Comparison of ENCODE assay signal across 30 cellular contexts in the genomic region with DNA sequence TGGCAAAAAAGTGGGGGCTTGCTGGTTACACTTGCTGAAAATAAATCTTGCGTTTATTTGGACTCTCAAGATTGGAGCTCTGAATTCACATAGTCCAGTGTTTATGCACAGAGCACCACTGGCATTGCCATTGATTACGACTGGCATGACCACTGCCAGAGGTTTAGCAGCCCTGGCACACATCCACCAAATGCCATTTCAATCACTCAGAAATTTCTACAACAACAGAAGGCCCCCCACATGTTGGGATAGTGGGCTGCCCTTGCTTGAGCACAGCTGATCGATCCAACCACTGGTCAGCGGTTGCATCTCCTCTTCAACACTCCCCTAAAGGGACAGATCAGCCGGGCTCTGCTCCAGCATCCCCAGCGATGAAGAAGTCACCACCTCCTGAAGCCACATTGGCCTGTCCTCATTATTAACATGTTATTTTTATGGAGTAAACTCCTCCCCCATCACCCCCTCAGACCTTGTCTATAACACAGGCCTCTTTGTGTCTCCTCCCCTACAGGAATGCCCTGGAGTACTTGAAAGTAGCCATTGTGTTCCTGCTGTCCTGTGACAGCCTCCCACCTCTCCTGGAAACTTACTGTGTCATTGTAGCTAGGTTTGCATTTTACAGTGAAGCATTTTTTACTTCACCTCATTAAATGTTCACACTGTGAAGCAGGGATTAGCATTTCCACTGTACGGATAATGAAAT. TPM values are rescaled to one million over a fixed set of nuclear protein-coding genes. Genes with fewer than 3 reads are reported as not detected.
DNase-seq lines count a peak whose midpoint lies in the region; ATAC-seq, FAIRE-seq and TF ChIP-seq lines count a peak whose summit lies in the region.
"Had no signal": no experiment of that assay in that cellular context is flagged by ENCODE, and none has a peak within 500 bp of the region (broad histone marks: within the 10 kb centered on the region; RNA-seq: fewer than 3 reads in every experiment).

No MANE protein-coding gene starts in this region.

- FAIRE-seq in pancreas (lab: Jason Lieb, UNC) (no peak), urothelium cell line (lab: Jason Lieb, UNC) (no peak)
- FAIRE-seq: GM19239 had no signal

- no peak for TF ChIP-seq POLR2A in breast epithelium (IDR thresholded peaks at IDR 0.05)

- POLR2A ChIA-PET in MCF 10A (lab: Yijun Ruan, JAX) = interaction anchor here (0.6 to 1.7 kb wide), 3 partner anchors 138 to 313 kb away, joined by 3 to 4 read pairs (median 4); no protein-coding TSS in a partner anchor

- intact Hi-C loops in breast epithelium (cut with DNase I; ENCODE audit: low total_unique reads) (no loop called here), MCF 10A (cut with micrococcal nuclease) (no loop called here), dorsolateral prefrontal cortex (cut with DNase I) (no loop called here), pancreas (cut with DNase I) (no loop called here)

- no peaks in the 10 kb centered on the region for H3K9me3 ChIP-seq in breast epithelium
- H3K9me3 ChIP-seq in pancreas = no peaks in the 10 kb centered on the region
- no peaks in the 10 kb centered on the region for H3K9me3 ChIP-seq in Karpas-422 (ENCODE audit: low read length)
- H3K9me3 ChIP-seq: BE2C, Caco-2, SJSA1, transverse colon had no signal

- TF ChIP-seq CTCF in breast epithelium (IDR thresholded peaks at IDR 0.05) (no peak), MCF 10A (IDR thresholded peaks at IDR 0.05; ENCODE audit: unreplicated experiment) (no peak), dorsolateral prefrontal cortex (IDR thresholded peaks at IDR 0.05 in 54 of 56, conservative IDR thresholded peaks at IDR 0.05 in 2 of 56; ENCODE audit: low read depth in 1 of 56, partially characterized antibody in 56 of 56) (no peak), pancreas (IDR thresholded peaks at IDR 0.05) (no peak)

- no peaks in the 10 kb centered on the region for H3K27me3 Mint-ChIP-seq in MCF 10A (ENCODE audit: insufficient read depth, unreplicated experiment)
- H3K27me3 Mint-ChIP-seq: activated CD4-positive, alpha-beta T cell treated with anti-CD3 and anti-CD28 coated beads, Interleukin-2, amount 10 ng/mL, durations not matched to agents 7 days and 5 days; activated CD8-positive, alpha-beta memory T cell treated with anti-CD3 and anti-CD28 coated beads, Interleukin-2, amount 10 ng/mL, durations not matched to agents 7 days and 5 days; naive B cell; stimulated activated memory B cell treated with anti-CD40 and anti-IgM and Interleukin-4, amounts not matched to agents 10 μg/mL and 1 μg/mL and 100 μg/mL, for 72 hours had no signal

- BruUV-seq in MCF 10A (replicated peaks; lab: Mats Ljungman, UMichigan) = no TSS peak

- no peaks in the 10 kb centered on the region for H3K9me2 ChIP-seq in Karpas-422 (replicated peaks; ENCODE audit: insufficient read depth, low read length)

- no peak overlapping the region for H3K9ac ChIP-seq in Karpas-422 (ENCODE audit: low read length)

- DNase-seq in breast epithelium (ENCODE audit: low spot score in 2 of 2) (peak in 1 of 2 donors; percentile 64), MCF 10A (ENCODE audit: unreplicated experiment) (no peak), dorsolateral prefrontal cortex (no peak), pancreas (no peak), urothelium cell line (ENCODE audit: low spot score) (peak; percentile 23), left lobe of liver (ENCODE audit: low spot score) (no peak), Karpas-422 (no peak)
- DNase-seq: activated CD4-positive, alpha-beta T cell treated with anti-CD3 and anti-CD28 coated beads, Interleukin-2, amount 10 ng/mL, durations not matched to agents 7 days and 5 days; activated CD8-positive, alpha-beta memory T cell treated with anti-CD3 and anti-CD28 coated beads, Interleukin-2, amount 10 ng/mL, durations not matched to agents 7 days and 5 days; activated naive CD8-positive, alpha-beta T cell treated with anti-CD3 and anti-CD28 coated beads, Interleukin-2, amount 10 ng/mL, durations not matched to agents 7 days and 5 days; BE2C; Caco-2; cortex of kidney; glutamatergic neuron; kidney glomerular epithelial cell; mesenchymal stem cell; naive B cell; NCI-H1105 treated with DMSO at 0.1 percent for 48 hours; NCI-H2029 treated with DMSO at 0.1 percent for 48 hours; NK-92 treated with Interleukin-12 subunit alpha and Interleukin-12 subunit beta, amount 100 ng/mL, for 24 hours; stimulated activated CD4-positive, alpha-beta T cell treated with anti-CD3 and anti-CD28 coated beads, Interleukin-1b, Interleukin-23, amount 100 ng/mL, for 48 hours; transverse colon; WERI-Rb-1 had no signal

- no peak overlapping the region for H3K4me2 ChIP-seq in Karpas-422 (ENCODE audit: low read depth, low read length, poor library complexity, severe bottlenecking)
- H3K4me2 ChIP-seq: GM23338 had no signal

- CTCF ChIA-PET in MCF 10A (lab: Yijun Ruan, JAX) = interaction anchor here (0.7 to 3.8 kb wide), 4 partner anchors 8 to 309 kb away, joined by 3 to 35 read pairs (median 3); no protein-coding TSS in a partner anchor

- no peak overlapping the region for H3K27ac Mint-ChIP-seq in MCF 10A (ENCODE audit: low read depth, unreplicated experiment)
- H3K27ac Mint-ChIP-seq: activated CD8-positive, alpha-beta memory T cell treated with anti-CD3 and anti-CD28 coated beads, Interleukin-2, amount 10 ng/mL, durations not matched to agents 7 days and 5 days; GM23338; stimulated activated memory B cell treated with anti-CD40 and anti-IgM and Interleukin-4, amounts not matched to agents 10 μg/mL and 1 μg/mL and 100 μg/mL, for 72 hours; T-helper 2 cell treated with Interferon-gamma antibody and Interleukin-4, amounts not matched to agents 5 μg/mL and 100 μg/mL, for 36 hours had no signal

- ATAC-seq in pancreas (peak in 3 of 4 donors; percentile 39 to 55 (median 48)), left lobe of liver (no peak), HG02571 (IDR thresholded peaks at IDR 0.05; ENCODE audit: unreplicated experiment) (no peak)
- ATAC-seq: activated CD8-positive, alpha-beta memory T cell treated with anti-CD3 and anti-CD28 coated beads, Interleukin-2, amount 10 ng/mL, durations not matched to agents 7 days and 5 days; GM23338; Panc1; stimulated activated memory B cell treated with anti-CD40 and anti-IgM and Interleukin-4, amounts not matched to agents 10 μg/mL and 1 μg/mL and 100 μg/mL, for 72 hours had no signal

- 53 to 54% methylated on average over 7 of the region's 7 CpGs for WGBS in pancreas, 2 donors

- peaks cover 9 to 14% of the 10 kb centered on the region in 2 donors for H3K4me1 ChIP-seq in breast epithelium
- peaks cover 0 to 21% (median 0%) of the 10 kb centered on the region in 3 donors for H3K4me1 ChIP-seq in pancreas
- peaks cover 38% of the 10 kb centered on the region for H3K4me1 ChIP-seq in Karpas-422 (ENCODE audit: low read length)
- H3K4me1 ChIP-seq: BE2C had no signal

- H3K36me3 Mint-ChIP-seq in MCF 10A (ENCODE audit: insufficient read depth, unreplicated experiment) = peaks cover 6% of the 10 kb centered on the region
- H3K36me3 Mint-ChIP-seq: naive B cell had no signal

- H3K79me2 ChIP-seq in Karpas-422 (ENCODE audit: low read length) = no peaks in the 10 kb centered on the region

- no peak overlapping the region for H3K4me3 Mint-ChIP-seq in MCF 10A (ENCODE audit: unreplicated experiment)
- H3K4me3 Mint-ChIP-seq: activated CD4-positive, alpha-beta T cell treated with anti-CD3 and anti-CD28 coated beads, Interleukin-2, amount 10 ng/mL, durations not matched to agents 7 days and 5 days; activated CD8-positive, alpha-beta memory T cell treated with anti-CD3 and anti-CD28 coated beads, Interleukin-2, amount 10 ng/mL, durations not matched to agents 7 days and 5 days; activated naive CD8-positive, alpha-beta T cell treated with anti-CD3 and anti-CD28 coated beads, Interleukin-2, amount 10 ng/mL, durations not matched to agents 7 days and 5 days; GM23338; stimulated activated memory B cell treated with anti-CD40 and anti-IgM and Interleukin-4, amounts not matched to agents 10 μg/mL and 1 μg/mL and 100 μg/mL, for 72 hours; T-helper 2 cell treated with Interferon-gamma antibody and Interleukin-4, amounts not matched to agents 5 μg/mL and 100 μg/mL, for 36 hours had no signal

- H2AFZ ChIP-seq in Karpas-422 (ENCODE audit: low read length) = no peak overlapping the region

- H4K20me1 ChIP-seq in Karpas-422 (ENCODE audit: insufficient read depth, low read depth, low read length) = no peaks in the 10 kb centered on the region

- peaks cover 23% of the 10 kb centered on the region for H3K4me1 Mint-ChIP-seq in MCF 10A (ENCODE audit: insufficient read depth, unreplicated experiment)

- H3K36me3 ChIP-seq in breast epithelium (no peaks in the 10 kb centered on the region), pancreas (no peaks in the 10 kb centered on the region), Karpas-422 (ENCODE audit: insufficient read depth, low read length) (no peaks in the 10 kb centered on the region)
- H3K36me3 ChIP-seq: BE2C, SJSA1, transverse colon, WERI-Rb-1 had no signal

- H3K27ac ChIP-seq in breast epithelium (peak overlapping the region; percentile 45 to 68), dorsolateral prefrontal cortex (peak overlapping the region; percentile 10 to 95 (median 79)), pancreas (peak overlapping the region in 1 of 4 donors; percentile 40), Karpas-422 (ENCODE audit: low read length) (no peak overlapping the region)
- H3K27ac ChIP-seq: SJSA1, transverse colon, WERI-Rb-1 had no signal

- H3K4me3 ChIP-seq in breast epithelium (no peak overlapping the region), dorsolateral prefrontal cortex (no peak overlapping the region), pancreas (no peak overlapping the region), Karpas-422 (ENCODE audit: low read length) (no peak overlapping the region)
- H3K4me3 ChIP-seq: GM23338, SJSA1, transverse colon had no signal

- no peaks in the 10 kb centered on the region for H3K9me3 Mint-ChIP-seq in MCF 10A (ENCODE audit: unreplicated experiment)
- H3K9me3 Mint-ChIP-seq: activated CD4-positive, alpha-beta T cell treated with anti-CD3 and anti-CD28 coated beads, Interleukin-2, amount 10 ng/mL, durations not matched to agents 7 days and 5 days; activated naive CD8-positive, alpha-beta T cell treated with anti-CD3 and anti-CD28 coated beads, Interleukin-2, amount 10 ng/mL, durations not matched to agents 7 days and 5 days; GM23338; naive B cell; stimulated activated memory B cell treated with anti-CD40 and anti-IgM and Interleukin-4, amounts not matched to agents 10 μg/mL and 1 μg/mL and 100 μg/mL, for 72 hours; T-helper 2 cell treated with Interferon-gamma antibody and Interleukin-4, amounts not matched to agents 5 μg/mL and 100 μg/mL, for 36 hours had no signal

- H3K27me3 ChIP-seq in breast epithelium (no peaks in the 10 kb centered on the region), dorsolateral prefrontal cortex (no peaks in the 10 kb centered on the region), pancreas (no peaks in the 10 kb centered on the region), Karpas-422 (ENCODE audit: low read length) (no peaks in the 10 kb centered on the region)
- H3K27me3 ChIP-seq: BE2C, SJSA1, transverse colon had no signal

RNA-seq across cellular contexts. Expression of a gene that starts 51.3 kb away (rescaled TPM):
- total RNA-seq in breast epithelium (1 to 10 TPM; 7.3 to 8.5 (median 8.2) TPM), MCF 10A (2022) (8.0 and 9.4 TPM in 2 replicates), dorsolateral prefrontal cortex (10 to 100 TPM; 10.8 to 28.5 (median 17.3) TPM), pancreas (1 to 10 TPM; 3.2 to 4.4 (median 3.6) TPM), left lobe of liver (8.3 TPM)
- 1 to 10 TPM; 2.5 to 3.7 TPM for polyA plus RNA-seq in pancreas
- total RNA-seq in Karpas-422 (2014; rRNA removed; shearing (Covaris generic); ENCODE audit: low replicate concordance) = 4.7 and 19.3 TPM in 2 replicates

Comparison
In these comparisons a context has a peak if more than half of its experiments do, and no peak if none do; other contexts are left out.
1. ATAC-seq: peak in pancreas (3 of 4); none in left lobe of liver (single experiment) and HG02571 (single experiment).